In genomic region chr22:35556666-35557065, GRCh38 we compare ENCODE assay signal across 19 cellular contexts. TPM values are rescaled to one million over a fixed set of nuclear protein-coding genes. Genes with fewer than 3 reads are reported as not detected.
"Had no signal": no experiment of that assay in that cellular context is flagged by ENCODE, and none has a peak within 500 bp of the region (broad histone marks: within the 10 kb centered on the region; RNA-seq: fewer than 3 reads in every experiment).

No MANE protein-coding gene starts in this region.

- H3K9ac ChIP-seq: parathyroid adenoma had no signal

- H3K79me2 ChIP-seq: parathyroid adenoma had no signal

- H3K27ac ChIP-seq: dorsolateral prefrontal cortex, lower lobe of right lung, parathyroid adenoma, prostate gland, skin epidermis, thoracic aorta, transverse colon had no signal

- FAIRE-seq: colon, frontal cortex, keratinocyte had no signal

- H2AFZ ChIP-seq: parathyroid adenoma had no signal

- H3K4me3 ChIP-seq: dorsolateral prefrontal cortex, lower lobe of right lung, prostate gland, skin epidermis, thoracic aorta, transverse colon had no signal

- H3K27me3 ChIP-seq: dorsolateral prefrontal cortex, transverse colon had no signal

- DNase-seq: dorsolateral prefrontal cortex; effector CD4-positive, alpha-beta T cell; head of caudate nucleus; left ventricle myocardium superior; lower lobe of right lung; natural killer cell; right cardiac atrium; stimulated activated CD4-positive, alpha-beta T cell treated with anti-CD3 and anti-CD28 coated beads, Interleukin-15, amount 100 ng/mL, for 24 hours; stimulated activated CD4-positive, alpha-beta T cell treated with anti-CD3 and anti-CD28 coated beads, Interleukin-2, amount 100 ng/mL, for 48 hours; stimulated activated naive B cell treated with anti-CD40 and anti-IgM and Interleukin-4, amounts not matched to agents 10 μg/mL and 1 μg/mL and 100 μg/mL, for 72 hours; transverse colon had no signal

- H3K36me3 ChIP-seq: lower lobe of right lung, prostate gland, transverse colon had no signal

- ATAC-seq: left ventricle myocardium superior; lower lobe of right lung; natural killer cell; right cardiac atrium; stimulated activated naive B cell treated with anti-CD40 and anti-IgM and Interleukin-4, amounts not matched to agents 10 μg/mL and 1 μg/mL and 100 μg/mL, for 72 hours had no signal

- H3K4me1 ChIP-seq: lower lobe of right lung, parathyroid adenoma, prostate gland, transverse colon had no signal

- H3K9me3 ChIP-seq: lower lobe of right lung, prostate gland, thoracic aorta, transverse colon had no signal

RNA-seq across cellular contexts. Expression of gene RASD2, which starts 16.0 kb away (rescaled TPM):
- total RNA-seq: fibroblast of villous mesenchyme had no signal
